ENCODE assay signal across 8 cellular contexts in the genomic region with DNA sequence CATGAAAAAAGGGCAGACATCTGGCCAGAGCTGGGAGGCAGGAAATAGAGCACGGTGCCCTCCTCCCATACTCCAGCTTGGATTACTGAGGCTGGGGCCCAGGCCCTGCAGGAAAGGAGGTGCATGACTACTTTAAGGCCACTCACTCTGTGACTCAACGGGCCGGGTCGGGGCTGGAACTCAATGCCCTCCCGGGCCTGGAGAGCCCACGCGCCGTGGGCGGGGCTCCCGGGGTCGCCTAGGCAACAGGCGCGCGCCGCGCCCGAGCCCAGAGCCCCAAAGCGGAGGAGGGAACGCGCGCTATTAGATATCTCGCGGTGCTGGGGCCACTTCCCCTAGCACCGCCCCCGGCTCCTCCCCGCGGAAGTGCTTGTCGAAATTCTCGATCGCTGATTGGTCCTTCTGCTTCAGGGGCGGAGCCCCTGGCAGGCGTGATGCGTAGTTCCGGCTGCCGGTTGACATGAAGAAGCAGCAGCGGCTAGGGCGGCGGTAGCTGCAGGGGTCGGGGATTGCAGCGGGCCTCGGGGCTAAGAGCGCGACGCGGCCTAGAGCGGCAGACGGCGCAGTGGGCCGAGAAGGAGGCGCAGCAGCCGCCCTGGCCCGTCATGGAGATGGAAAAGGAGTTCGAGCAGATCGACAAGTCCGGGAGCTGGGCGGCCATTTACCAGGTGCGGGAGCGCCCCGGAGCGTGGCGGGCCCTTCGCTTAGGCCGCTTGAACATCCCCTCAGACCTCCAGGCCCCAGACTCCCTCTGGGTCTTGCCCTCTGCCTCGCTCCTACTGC. TPM values are rescaled to one million over a fixed set of nuclear protein-coding genes. Genes with fewer than 3 reads are reported as not detected.
A peak's percentile ranks its signal among the peaks of the same experiment; 100 is the strongest.
DNase-seq lines count a peak whose midpoint lies in the region; ATAC-seq and TF ChIP-seq lines count a peak whose summit lies in the region.

A gene (plus strand): TSS at position 461 of the 783 bp plus-strand sequence. CDS start 145 bp downstream, at position 606.

- peak; percentile 97 to 99 (median 99) for DNase-seq in CD8-positive, alpha-beta T cell
- peak; percentile 99 for DNase-seq in HS-27A (ENCODE audit: low read depth)
- DNase-seq in NK-92 (lab: John Stamatoyannopoulos, UW; ENCODE audit: unreplicated experiment), result peak; percentile 74
- DNase-seq in activated CD8-positive, alpha-beta memory T cell treated with anti-CD3 and anti-CD28 coated beads for 1 hour (ENCODE audit: extremely low read depth in 1 of 2, low read depth in 1 of 2), result peak; percentile 96 to 98
- DNase-seq in effector CD4-positive, alpha-beta T cell, result peak; percentile 98
- DNase-seq in lung (ENCODE audit: low spot score), result peak; percentile 98
- peak; percentile 95 to 98 (median 97) for DNase-seq in stimulated activated CD4-positive, alpha-beta T cell treated with anti-CD3 and anti-CD28 coated beads, TNF-alpha, amount 100 ng/mL, for 4 hours (ENCODE audit: low read depth in 3 of 3)

- H3K4me1 Mint-ChIP-seq in CD8-positive, alpha-beta T cell (ENCODE audit: low read depth), result peaks cover 52% of the 10 kb centered on the region

- H3K4me3 Mint-ChIP-seq in CD8-positive, alpha-beta T cell, result peak within 1 kb of the TSS; percentile 95

- ATAC-seq in CD8-positive, alpha-beta T cell, result peak; percentile 95
- ATAC-seq in GM19463 (IDR thresholded peaks at IDR 0.05; ENCODE audit: unreplicated experiment), result peak; percentile 89
- peak; percentile 98 for ATAC-seq in lung (ENCODE audit: insufficient read depth, low FRiP score)

- H3K27me3 Mint-ChIP-seq in CD8-positive, alpha-beta T cell (ENCODE audit: low read depth), result no peaks in the 10 kb centered on the region

- peak within 1 kb of the TSS; percentile 99 for H3K27ac Mint-ChIP-seq in CD8-positive, alpha-beta T cell

- H3K27me3 ChIP-seq in CD8-positive, alpha-beta T cell (ENCODE audit: insufficient read depth, low read length), result no peaks in the 10 kb centered on the region
- no peaks in the 10 kb centered on the region for H3K27me3 ChIP-seq in lung (ENCODE audit: control insufficient read depth, insufficient read depth)

- TF ChIP-seq CTCF in CD8-positive, alpha-beta T cell (IDR thresholded peaks at IDR 0.05), result no peak
- TF ChIP-seq CTCF in lung (IDR thresholded peaks at IDR 0.05; ENCODE audit: control extremely low read depth, extremely low read depth), result no peak

- no peaks in the 10 kb centered on the region for H3K9me3 Mint-ChIP-seq in CD8-positive, alpha-beta T cell

- CTCF ChIA-PET in CD8-positive, alpha-beta T cell (lab: Charles Lee), result interaction anchor here (0.7 to 1.5 kb wide), 8 partner anchors 9 to 356 kb away, joined by 3 to 5 read pairs (median 3); no protein-coding TSS in a partner anchor

- peak within 1 kb of the TSS; percentile 80 for H3K4me3 ChIP-seq in CD8-positive, alpha-beta T cell (ENCODE audit: low read depth, low read length)
- H3K4me3 ChIP-seq in lung, result peak within 1 kb of the TSS; percentile 87

- H3K9me3 ChIP-seq in CD8-positive, alpha-beta T cell (ENCODE audit: low read length), result no peaks in the 10 kb centered on the region
- no peaks in the 10 kb centered on the region for H3K9me3 ChIP-seq in lung (ENCODE audit: control insufficient read depth in 2 of 2, insufficient read depth in 1 of 2, low read length in 1 of 2)

- H3K27ac ChIP-seq in CD8-positive, alpha-beta T cell (ENCODE audit: low read depth, low read length), result peak within 1 kb of the TSS; percentile 94
- peak within 1 kb of the TSS; percentile 84 to 93 for H3K27ac ChIP-seq in lung (ENCODE audit: low read depth in 1 of 2, low read length in 1 of 2)

- intact Hi-C loops in CD8-positive, alpha-beta T cell (cut with DNase I, micrococcal nuclease), result loop anchor here (1.0 to 10.0 kb wide), 12 partner anchors 8 to 695 kb away; a partner anchor contains a TSS

- WGBS in lung, 2 donors, result 0% methylated on average over 59 to 64 of the region's 64 CpGs

- POLR2A ChIA-PET in CD8-positive, alpha-beta T cell (lab: Charles Lee), result interaction anchor here (0.7 to 3.2 kb wide), 13 partner anchors 9 to 1464 kb away, joined by 3 to 19 read pairs (median 4); no protein-coding TSS in a partner anchor

- H3K36me3 Mint-ChIP-seq in CD8-positive, alpha-beta T cell, result peaks cover 12% of the 10 kb centered on the region

- no peaks in the 10 kb centered on the region for H3K36me3 ChIP-seq in CD8-positive, alpha-beta T cell (ENCODE audit: insufficient read depth, low read length)
- peaks cover 0 to 4% of the 10 kb centered on the region in 2 donors for H3K36me3 ChIP-seq in lung (ENCODE audit: control insufficient read depth in 2 of 2, insufficient read depth in 2 of 2, low read length in 2 of 2)

- peaks cover 45% of the 10 kb centered on the region for H3K4me1 ChIP-seq in CD8-positive, alpha-beta T cell (ENCODE audit: insufficient read depth, low read length)
- H3K4me1 ChIP-seq in lung (ENCODE audit: control insufficient read depth in 2 of 2, insufficient read depth in 2 of 2, low read length in 2 of 2), result peaks cover 1 to 6% of the 10 kb centered on the region in 2 donors

RNA-seq across cellular contexts. Expression of the gene that starts here (rescaled TPM):
- total RNA-seq in CD8-positive, alpha-beta T cell, result 10 to 100 TPM; 96.0 to 97.5 TPM
- 10 to 100 TPM; 51.4 to 80.4 TPM for total RNA-seq in lung
- polyA plus RNA-seq in lung, result 10 to 100 TPM; 62.0 to 67.3 TPM

Comparison
In these comparisons a context has a peak if more than half of its experiments do, and no peak if none do; other contexts are left out.
1. Peak in every context shown above with its lines: DNase-seq, ATAC-seq, H3K4me3 ChIP-seq and H3K27ac ChIP-seq.